Comparison of ENCODE assay signal across 8 cellular contexts in genomic region chr1:23978825-23979224, GRCh38. TPM values are rescaled to one million over a fixed set of nuclear protein-coding genes. Genes with fewer than 3 reads are reported as not detected.
DNase-seq lines count a peak whose midpoint lies in the region; ATAC-seq and TF ChIP-seq lines count a peak whose summit lies in the region.

No MANE protein-coding gene starts in this region.

- H2AFZ ChIP-seq in HCT116 (ENCODE audit: low read depth, low read length, poor library complexity, severe bottlenecking) (no peak overlapping the region), smooth muscle cell (ENCODE audit: low read depth) (no peak overlapping the region)

- H3K9ac ChIP-seq in HCT116 (ENCODE audit: low read length) (peak overlapping the region; percentile 77), smooth muscle cell (ENCODE audit: low read depth) (peak overlapping the region; percentile 100)

- TF ChIP-seq RAD21 in HCT116 (IDR thresholded peaks at IDR 0.05; ENCODE audit: low read depth), result no peak

- TF ChIP-seq CTCF in HCT116 (IDR thresholded peaks at IDR 0.05 in 2 of 3, conservative IDR thresholded peaks at IDR 0.05 in 1 of 3; ENCODE audit: borderline replicate concordance in 1 of 3, insufficient read depth in 1 of 3, low read depth in 2 of 3, low read length in 2 of 3) (no peak), WI38 (IDR thresholded peaks at IDR 0.05; ENCODE audit: low read depth, low read length) (no peak), smooth muscle cell (IDR thresholded peaks at IDR 0.05; ENCODE audit: borderline replicate concordance, insufficient read depth, poor library complexity, severe bottlenecking) (no peak)

- H3K79me2 ChIP-seq in HCT116 (ENCODE audit: insufficient read depth, low read length) (peaks cover 64% of the 10 kb centered on the region), smooth muscle cell (ENCODE audit: low read depth) (peaks cover 63% of the 10 kb centered on the region)

- peaks cover 15 to 36% of the 10 kb centered on the region in 2 experiments for H3K4me1 ChIP-seq in HCT116 (ENCODE audit: control insufficient read depth in 1 of 2, insufficient read depth in 2 of 2, low read length in 2 of 2)
- H3K4me1 ChIP-seq in right cardiac atrium (ENCODE audit: control insufficient read depth, insufficient read depth, low read length), result peaks cover 6% of the 10 kb centered on the region
- H3K4me1 ChIP-seq in smooth muscle cell (ENCODE audit: low read depth), result peaks cover 29% of the 10 kb centered on the region

- H3K4me3 ChIP-seq in HCT116 (replicated peaks in 1 of 2; ENCODE audit: low read depth in 1 of 2, low read length in 2 of 2) (peak overlapping the region; percentile 81 to 86), WI38 (ENCODE audit: low read depth, low read length) (peak overlapping the region; percentile 95), right cardiac atrium (ENCODE audit: low read length) (peak overlapping the region; percentile 88), smooth muscle cell (peak overlapping the region; percentile 100)

- ATAC-seq in HCT116 (no peak), right cardiac atrium (no peak), GM21528 (IDR thresholded peaks at IDR 0.05; ENCODE audit: low FRiP score, unreplicated experiment) (no peak), HG02623 (IDR thresholded peaks at IDR 0.05; ENCODE audit: unreplicated experiment) (no peak)

- WGBS in right cardiac atrium, result 0% methylated on average over 4 of the region's 4 CpGs
- WGBS in smooth muscle cell (ENCODE audit: low lambda C conversion rate), result 15% methylated on average over 4 of the region's 4 CpGs

- TF ChIP-seq POLR2A in HCT116 (IDR thresholded peaks at IDR 0.05; ENCODE audit: borderline replicate concordance, extremely low read depth, insufficient read depth, insufficient read length), result no peak

- no peak overlapping the region for H3K27ac ChIP-seq in HCT116 (ENCODE audit: low read depth, low read length)
- H3K27ac ChIP-seq in right cardiac atrium (ENCODE audit: low read length), result no peak overlapping the region
- H3K27ac ChIP-seq in smooth muscle cell (ENCODE audit: low read depth), result peak overlapping the region; percentile 94

- no peak for DNase-seq in HCT116 (ENCODE audit: low read depth, low spot score)
- DNase-seq in right cardiac atrium, result no peak
- DNase-seq in smooth muscle cell (lab: John Stamatoyannopoulos, UW; ENCODE audit: unreplicated experiment), result no peak
- DNase-seq in SKM-1 (lab: John Stamatoyannopoulos, UW; ENCODE audit: unreplicated experiment), result no peak
- no peak for DNase-seq in stimulated activated CD4-positive, alpha-beta T cell treated with anti-CD3 and anti-CD28 coated beads, Interleukin-1b, Interleukin-23, amount 100 ng/mL, for 48 hours

- POLR2A ChIA-PET in HCT116 (lab: Charles Lee), result no interaction called here

- no peaks in the 10 kb centered on the region for H3K9me2 ChIP-seq in HCT116 (ENCODE audit: insufficient read depth)

- H3F3A ChIP-seq in smooth muscle cell (ENCODE audit: low read depth), result peaks cover 6% of the 10 kb centered on the region

- no TSS peak for BruUV-seq in HCT116 (replicated peaks; lab: Mats Ljungman, UMichigan)

- intact Hi-C loops in HCT116 (cut with micrococcal nuclease), result no loop called here
- intact Hi-C loops in right cardiac atrium (cut with DNase I), result loop anchor here in 1 of 4 donors (10.0 kb wide), 1 partner anchor 46 kb away; no protein-coding TSS in a partner anchor

- H3K9me3 ChIP-seq in HCT116 (ENCODE audit: control insufficient read depth in 1 of 2, insufficient read depth in 1 of 2, low read depth in 1 of 2, low read length in 2 of 2), result no peaks in the 10 kb centered on the region
- H3K9me3 ChIP-seq in right cardiac atrium (ENCODE audit: control insufficient read depth, low read length), result no peaks in the 10 kb centered on the region
- no peaks in the 10 kb centered on the region for H3K9me3 ChIP-seq in smooth muscle cell (replicated peaks; ENCODE audit: low read depth)

- CTCF ChIA-PET in HCT116 (lab: Charles Lee), result no interaction called here

- peak overlapping the region; percentile 74 for H3K4me2 ChIP-seq in HCT116 (ENCODE audit: low read length)
- H3K4me2 ChIP-seq in smooth muscle cell, result peak overlapping the region; percentile 99

- H3K36me3 ChIP-seq in HCT116 (ENCODE audit: control insufficient read depth in 1 of 2, insufficient read depth in 2 of 2, low read length in 2 of 2) (peaks cover 18 to 40% of the 10 kb centered on the region in 2 experiments), smooth muscle cell (ENCODE audit: low read depth) (no peaks in the 10 kb centered on the region)

- H3K27me3 ChIP-seq in HCT116 (ENCODE audit: insufficient read depth, low read length) (no peaks in the 10 kb centered on the region), right cardiac atrium (ENCODE audit: control insufficient read depth, insufficient read depth) (no peaks in the 10 kb centered on the region), smooth muscle cell (ENCODE audit: low read depth) (no peaks in the 10 kb centered on the region)

- peaks cover 45% of the 10 kb centered on the region; the same call in 1 of the 2 replicates for H4K20me1 ChIP-seq in HCT116 (ENCODE audit: insufficient read depth)
- peaks cover 59% of the 10 kb centered on the region for H4K20me1 ChIP-seq in smooth muscle cell (ENCODE audit: low read depth)

- RAD21 ChIA-PET in HCT116 (lab: Charles Lee; ENCODE audit: low non-redundant PET in 1 of 2, low total read pairs in 2 of 2, uncharacterized antibody in 2 of 2, unreplicated experiment in 2 of 2), result no interaction called here

TF ChIP-seq in HCT116, 20 proteins besides CTCF, POLR2A, EP300 and RAD21:
- TF ChIP-seq ZBTB33 (IDR thresholded peaks at IDR 0.05; ENCODE audit: extremely low read depth, insufficient replicate concordance, low read length) (no peak), REST (IDR thresholded peaks at IDR 0.05; ENCODE audit: low read depth) (no peak), SIN3A (IDR thresholded peaks at IDR 0.05; ENCODE audit: low read depth) (no peak)

RNA-seq across cellular contexts. Expression of gene SRSF10, which starts 1.3 kb away (rescaled TPM):
- 142 TPM for total RNA-seq in HCT116 (2021; ENCODE audit: unreplicated experiment)
- 54.2 and 64.8 TPM in 2 replicates for polyA plus RNA-seq in HCT116 (2012)
- total RNA-seq in right cardiac atrium, result 10 to 100 TPM; 49.8 to 59.0 (median 53.0) TPM
- polyA plus RNA-seq in right cardiac atrium, result 39.8 TPM
- 93.7 and 111 TPM in 2 replicates for total RNA-seq in smooth muscle cell
- 86.8 and 87.1 TPM in 2 replicates for polyA plus RNA-seq in smooth muscle cell

RNA-seq across cellular contexts. Expression of gene PNRC2, which starts 19.2 kb away (rescaled TPM):
- 92.1 TPM for total RNA-seq in HCT116 (2021; ENCODE audit: unreplicated experiment)
- 51.1 and 55.0 TPM in 2 replicates for polyA plus RNA-seq in HCT116 (2012)
- 100 to 1,000 TPM in 1 of 4 donors, 10 to 100 TPM in 3; 74.6 to 104 (median 87.6) TPM for total RNA-seq in right cardiac atrium
- 82.2 TPM for polyA plus RNA-seq in right cardiac atrium
- total RNA-seq in smooth muscle cell, result 77.8 and 98.5 TPM in 2 replicates
- polyA plus RNA-seq in smooth muscle cell, result 53.3 and 55.8 TPM in 2 replicates
